In the genomic region with DNA sequence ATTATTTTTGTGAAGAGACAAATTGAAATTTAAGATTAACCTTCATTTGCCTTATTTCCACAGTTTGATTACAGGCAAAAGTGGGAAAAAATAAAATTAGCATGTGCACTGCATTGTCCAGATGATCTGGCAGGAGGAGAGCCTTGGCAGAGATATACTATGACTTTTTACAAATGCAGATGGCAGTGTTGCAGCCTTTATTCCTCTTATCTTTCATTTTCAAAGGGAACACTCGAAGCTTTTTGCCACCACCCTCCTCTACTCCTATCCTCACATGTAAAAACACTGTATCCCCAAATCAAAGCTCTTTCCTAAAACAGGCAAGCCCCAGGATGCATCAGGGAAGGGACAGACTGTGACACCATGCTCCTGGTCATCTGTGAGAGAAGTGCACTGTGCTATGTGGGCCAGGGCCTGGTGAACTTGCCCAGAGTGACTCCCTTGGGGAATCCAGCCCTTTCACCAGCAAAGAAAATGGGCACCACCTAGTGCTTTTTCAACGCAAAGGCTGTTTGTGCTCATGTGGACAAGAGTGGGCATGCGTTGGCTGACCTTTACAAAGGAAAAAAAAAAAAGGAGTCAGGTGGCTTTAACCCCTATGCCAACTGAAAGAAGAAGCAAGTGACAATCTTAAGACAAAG, we compare ENCODE assay signal across 8 cellular contexts.
DNase-seq lines count a peak whose midpoint lies in the region; ATAC-seq and TF ChIP-seq lines count a peak whose summit lies in the region.

No MANE protein-coding gene starts in this region.

- H3K4me3 ChIP-seq in A673 (ENCODE audit: low read depth, low read length, poor library complexity, severe bottlenecking) (no peak overlapping the region), RWPE2 (ENCODE audit: severe bottlenecking) (no peak overlapping the region)

- H3K9me3 ChIP-seq in A673 (ENCODE audit: low read depth, low read length, poor library complexity, severe bottlenecking) (no peaks in the 10 kb centered on the region), RWPE2 (ENCODE audit: severe bottlenecking) (no peaks in the 10 kb centered on the region)

- H3K4me1 ChIP-seq in A673 (ENCODE audit: insufficient read depth, low read length, poor library complexity, severe bottlenecking) (peaks cover 49% of the 10 kb centered on the region), RWPE2 (ENCODE audit: insufficient read depth, poor library complexity, severe bottlenecking) (no peaks in the 10 kb centered on the region)

- H3K36me3 ChIP-seq in A673 (ENCODE audit: insufficient read depth, low read length, poor library complexity, severe bottlenecking) (no peaks in the 10 kb centered on the region), RWPE2 (ENCODE audit: low read depth) (no peaks in the 10 kb centered on the region; the same call in 1 of the 2 replicates)

- H3K27me3 ChIP-seq in A673 (replicated peaks; ENCODE audit: insufficient read depth, low read depth, low read length, poor library complexity) (no peaks in the 10 kb centered on the region), RWPE2 (ENCODE audit: insufficient read depth, poor library complexity, severe bottlenecking) (no peaks in the 10 kb centered on the region)

- BruUV-seq in A673 (replicated peaks; lab: Mats Ljungman, UMichigan), result no TSS peak

- peak; percentile 76 for DNase-seq in A673 (ENCODE audit: low spot score)
- DNase-seq in HEK293T (ENCODE audit: extremely low spot score), result peak; percentile 57
- peak; percentile 45 for DNase-seq in RWPE2 (ENCODE audit: low spot score)
- peak; percentile 9 for DNase-seq in foreskin melanocyte
- DNase-seq in retina, result peak; percentile 74
- no peak for DNase-seq in CD1c-positive myeloid dendritic cell (ENCODE audit: extremely low spot score)

- H3K27ac ChIP-seq in A673 (ENCODE audit: low read depth, low read length, poor library complexity, severe bottlenecking), result peak overlapping the region; percentile 34
- H3K27ac ChIP-seq in RWPE2 (ENCODE audit: poor library complexity, severe bottlenecking), result no peak overlapping the region

- peak; percentile 99 for ATAC-seq in RWPE2 (ENCODE audit: low read depth)
- no peak for ATAC-seq in HG02885 (IDR thresholded peaks at IDR 0.05; ENCODE audit: poor library complexity, unreplicated experiment)
- ATAC-seq in GM21381 (IDR thresholded peaks at IDR 0.05; ENCODE audit: unreplicated experiment), result no peak

- POLR2A ChIA-PET in A673 (lab: Charles Lee; ENCODE audit: low non-redundant PET), result no interaction called here
- POLR2A ChIA-PET in HEK293T (lab: Yijun Ruan, JAX), result no interaction called here

- intact Hi-C loops in A673 (cut with micrococcal nuclease; ENCODE audit: unreplicated experiment), result loop anchor here (2.0 to 10.0 kb wide), 3 partner anchors 85 to 748 kb away; no protein-coding TSS in a partner anchor

- TF ChIP-seq CTCF in A673 (conservative IDR thresholded peaks at IDR 0.05; ENCODE audit: low read depth, low read length) (peak; percentile 67), RWPE2 (IDR thresholded peaks at IDR 0.05; ENCODE audit: poor library complexity, severe bottlenecking) (peak; percentile 92)

- CTCF ChIA-PET in A673 (lab: Charles Lee) (interaction anchor here (0.7 kb wide), 1 partner anchor 154 kb away, joined by 3 read pairs; no protein-coding TSS in a partner anchor), HEK293T (lab: Yijun Ruan, JAX) (interaction anchor here (0.7 kb wide), 1 partner anchor 518 kb away, joined by 4 read pairs; no protein-coding TSS in a partner anchor)

TF ChIP-seq in HEK293T, 16 proteins besides CTCF, POLR2A, EP300 and RAD21:
- TF ChIP-seq ZNF384 (IDR thresholded peaks at IDR 0.05) (0 out of 2 replicates have a peak, but pooled peaks have one; percentile 36), BHLHE40 (IDR thresholded peaks at IDR 0.05; ENCODE audit: borderline replicate concordance) (no peak)
- TF ChIP-seq, protein P1, sequence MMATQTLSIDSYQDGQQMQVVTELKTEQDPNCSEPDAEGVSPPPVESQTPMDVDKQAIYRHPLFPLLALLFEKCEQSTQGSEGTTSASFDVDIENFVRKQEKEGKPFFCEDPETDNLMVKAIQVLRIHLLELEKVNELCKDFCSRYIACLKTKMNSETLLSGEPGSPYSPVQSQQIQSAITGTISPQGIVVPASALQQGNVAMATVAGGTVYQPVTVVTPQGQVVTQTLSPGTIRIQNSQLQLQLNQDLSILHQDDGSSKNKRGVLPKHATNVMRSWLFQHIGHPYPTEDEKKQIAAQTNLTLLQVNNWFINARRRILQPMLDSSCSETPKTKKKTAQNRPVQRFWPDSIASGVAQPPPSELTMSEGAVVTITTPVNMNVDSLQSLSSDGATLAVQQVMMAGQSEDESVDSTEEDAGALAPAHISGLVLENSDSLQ (IDR thresholded peaks at IDR 0.05), result no peak
TF ChIP-seq in HEK293T: peak in this region for 1.
